ENCODE assay signal across 8 cellular contexts in genomic region chr7:55722874-55723520, GRCh38.
DNase-seq lines count a peak whose midpoint lies in the region; ATAC-seq and TF ChIP-seq lines count a peak whose summit lies in the region.
"Not testable (repeated sequence)": the region's sequence is repeated elsewhere in the genome, so short reads cannot be mapped to it uniquely, and the experiment has no call there.

No MANE protein-coding gene starts in this region.

- H3K4me3 ChIP-seq in CD4-positive, CD25-positive, alpha-beta regulatory T cell (ENCODE audit: low read depth, low read length); fibroblast of villous mesenchyme (ENCODE audit: low read depth, low read length): not testable (repeated sequence)

- peak; percentile 58 for ATAC-seq in CD4-positive, CD25-positive, alpha-beta regulatory T cell (ENCODE audit: low read depth in 2 of 2)
- peak; percentile 95 for ATAC-seq in GM18873 (IDR thresholded peaks at IDR 0.05; ENCODE audit: low FRiP score, unreplicated experiment)
- ATAC-seq in GM21529 (IDR thresholded peaks at IDR 0.05; ENCODE audit: unreplicated experiment): peak; percentile 99
- ATAC-seq in HG02943 (IDR thresholded peaks at IDR 0.05; ENCODE audit: low read depth, unreplicated experiment): peak; percentile 98
- peak; percentile 98 for ATAC-seq in HG03520 (IDR thresholded peaks at IDR 0.05; ENCODE audit: unreplicated experiment)
- peak; percentile 89 for ATAC-seq in activated CD8-positive, alpha-beta T cell treated with anti-CD3 and anti-CD28 coated beads for 36 hours

- H3K27me3 Mint-ChIP-seq in CD4-positive, CD25-positive, alpha-beta regulatory T cell; activated CD8-positive, alpha-beta T cell treated with anti-CD3 and anti-CD28 coated beads for 36 hours; nephron (ENCODE audit: low read depth): not testable (repeated sequence)

- H3K36me3 ChIP-seq in CD4-positive, CD25-positive, alpha-beta regulatory T cell (ENCODE audit: control insufficient read depth, insufficient read depth, low read length): not testable (repeated sequence)

- not testable (repeated sequence) for H3K9me3 ChIP-seq in CD4-positive, CD25-positive, alpha-beta regulatory T cell (ENCODE audit: control insufficient read depth in 2 of 2, low read length in 2 of 2)

- H3K27ac ChIP-seq in CD4-positive, CD25-positive, alpha-beta regulatory T cell (ENCODE audit: insufficient read depth, low read length, poor library complexity, severe bottlenecking): not testable (repeated sequence)

- CTCF ChIA-PET in activated CD8-positive, alpha-beta T cell treated with anti-CD3 and anti-CD28 coated beads for 36 hours (lab: Charles Lee): interaction anchor here (3.3 kb wide), 1 partner anchor 83 kb away, joined by 13 read pairs; no protein-coding TSS in a partner anchor

- not testable (repeated sequence) for H3K36me3 Mint-ChIP-seq in CD4-positive, CD25-positive, alpha-beta regulatory T cell; activated CD8-positive, alpha-beta T cell treated with anti-CD3 and anti-CD28 coated beads for 36 hours (ENCODE audit: low read depth); nephron (ENCODE audit: low read depth)

- not testable (repeated sequence) for H3K27ac Mint-ChIP-seq in CD4-positive, CD25-positive, alpha-beta regulatory T cell; activated CD8-positive, alpha-beta T cell treated with anti-CD3 and anti-CD28 coated beads for 36 hours
- peak overlapping the region; percentile 67 to 92 (median 85) for H3K27ac Mint-ChIP-seq in nephron

- not testable (repeated sequence) for TF ChIP-seq CTCF in activated CD8-positive, alpha-beta T cell treated with anti-CD3 and anti-CD28 coated beads for 36 hours (IDR thresholded peaks at IDR 0.05)
- peak; percentile 14 for TF ChIP-seq CTCF in fibroblast of villous mesenchyme (IDR thresholded peaks at IDR 0.05; ENCODE audit: insufficient read depth, low read depth, low read length)
- peak in 2 of 3 experiments; percentile 12 to 18 for TF ChIP-seq CTCF in nephron (IDR thresholded peaks at IDR 0.05; ENCODE audit: unreplicated experiment in 3 of 3)

- intact Hi-C loops in activated CD8-positive, alpha-beta T cell treated with anti-CD3 and anti-CD28 coated beads for 36 hours (cut with micrococcal nuclease): not testable (repeated sequence)

- not testable (repeated sequence) for H3K4me3 Mint-ChIP-seq in CD4-positive, CD25-positive, alpha-beta regulatory T cell; activated CD8-positive, alpha-beta T cell treated with anti-CD3 and anti-CD28 coated beads for 36 hours
- peak overlapping the region in 2 of 3 experiments; percentile 5 to 25 for H3K4me3 Mint-ChIP-seq in nephron

- POLR2A ChIA-PET in activated CD8-positive, alpha-beta T cell treated with anti-CD3 and anti-CD28 coated beads for 36 hours (lab: Charles Lee): not testable (repeated sequence)

- not testable (repeated sequence) for DNase-seq in CD4-positive, CD25-positive, alpha-beta regulatory T cell; activated CD8-positive, alpha-beta T cell treated with anti-CD3 and anti-CD28 coated beads for 36 hours; fibroblast of villous mesenchyme (ENCODE audit: low read depth)

- H3K27me3 ChIP-seq in CD4-positive, CD25-positive, alpha-beta regulatory T cell (ENCODE audit: control insufficient read depth, insufficient read depth, low read length): not testable (repeated sequence)

- not testable (repeated sequence) for H3K4me1 Mint-ChIP-seq in CD4-positive, CD25-positive, alpha-beta regulatory T cell; activated CD8-positive, alpha-beta T cell treated with anti-CD3 and anti-CD28 coated beads for 36 hours (ENCODE audit: low read depth)
- peaks cover 22% of the 10 kb centered on the region for H3K4me1 Mint-ChIP-seq in nephron

- not testable (repeated sequence) for H3K9me3 Mint-ChIP-seq in CD4-positive, CD25-positive, alpha-beta regulatory T cell; activated CD8-positive, alpha-beta T cell treated with anti-CD3 and anti-CD28 coated beads for 36 hours; nephron

- not testable (repeated sequence) for H3K4me1 ChIP-seq in CD4-positive, CD25-positive, alpha-beta regulatory T cell (ENCODE audit: control insufficient read depth, insufficient read depth, low read length, poor library complexity, severe bottlenecking)
